Comparison of ENCODE assay signal across 8 cellular contexts in genomic region chr11:65651589-65652510, GRCh38. TPM values are rescaled to one million over a fixed set of nuclear protein-coding genes. Genes with fewer than 3 reads are reported as not detected.
A peak's percentile ranks its signal among the peaks of the same experiment; 100 is the strongest.
DNase-seq lines count a peak whose midpoint lies in the region; ATAC-seq, FAIRE-seq and TF ChIP-seq lines count a peak whose summit lies in the region.

No MANE protein-coding gene starts in this region.

- H3K36me3 ChIP-seq in H1 (ENCODE audit: control insufficient read depth in 2 of 4, insufficient read depth in 4 of 4, low read length in 3 of 4) (peaks cover 7 to 23% (median 11%) of the 10 kb centered on the region in 4 experiments; a peak in 7 of 8 replicates), muscle layer of duodenum (ENCODE audit: control insufficient read depth in 1 of 2, insufficient read depth in 2 of 2, low read length in 2 of 2) (peaks cover 25 to 52% of the 10 kb centered on the region in 2 donors)

- H4K20me1 ChIP-seq in H1 (replicated peaks in 1 of 2; ENCODE audit: control insufficient read depth in 1 of 2, insufficient read depth in 2 of 2, low read length in 2 of 2) = peaks cover 2 to 9% of the 10 kb centered on the region in 2 experiments

- no peak for TF ChIP-seq CTCF in H1 (IDR thresholded peaks at IDR 0.05; ENCODE audit: control extremely low read depth in 1 of 3, insufficient read depth in 1 of 3, low read depth in 1 of 3, low read length in 3 of 3)

- H2AFZ ChIP-seq in H1 (ENCODE audit: low read length) = no peak overlapping the region

- peaks cover 0 to 12% (median 8%) of the 10 kb centered on the region in 4 experiments; a peak in 5 of 7 replicates for H3K4me1 ChIP-seq in H1 (replicated peaks in 1 of 4; ENCODE audit: control insufficient read depth in 3 of 4, insufficient read depth in 4 of 4, low read length in 3 of 4)
- peaks cover 24 to 49% of the 10 kb centered on the region in 2 donors for H3K4me1 ChIP-seq in muscle layer of duodenum (ENCODE audit: control insufficient read depth in 1 of 2, insufficient read depth in 2 of 2, low read length in 2 of 2)

- H2AK5ac ChIP-seq in H1 (ENCODE audit: low read depth, low read length) = no peak overlapping the region; the same call in 1 of the 2 replicates

- TF ChIP-seq EP300 in H1 (IDR thresholded peaks at IDR 0.05; ENCODE audit: borderline replicate concordance in 1 of 2, low read depth in 2 of 2, low read length in 2 of 2) = no peak

- no peak overlapping the region for H4K91ac ChIP-seq in H1 (replicated peaks; ENCODE audit: insufficient read length, low read length)

- H3K9ac ChIP-seq in H1 (replicated peaks in 1 of 4; ENCODE audit: extremely low read depth in 1 of 4, low read depth in 3 of 4, low read length in 3 of 4) = peak overlapping the region in 2 of 4 experiments; percentile 46 to 58; a peak in 3 of 7 replicates

- H3K36me3 Mint-ChIP-seq in activated T-cell treated with anti-CD3 and anti-CD28 coated beads, Interleukin-2, amount 50 U/mL, for 24 hours (ENCODE audit: low read depth) = peaks cover 83% of the 10 kb centered on the region

- H3K23me2 ChIP-seq in H1 (ENCODE audit: low read depth, low read length) = peaks cover 6% of the 10 kb centered on the region; the same call in 1 of the 2 replicates

- DNase-seq in activated T-cell treated with anti-CD3 and anti-CD28 coated beads, Interleukin-2, amount 50 U/mL, for 24 hours = no peak
- DNase-seq in activated T-cell treated with anti-CD3 and anti-CD28 coated beads for 4 hours (no peak), RPMI7951 (ENCODE audit: low read depth) (peak; percentile 16), H1 (ENCODE audit: low read depth in 1 of 2, low spot score in 2 of 2) (no peak), dedifferentiated amniotic fluid mesenchymal stem cell (ENCODE audit: extremely low spot score) (no peak), COR-L47 (lab: John Stamatoyannopoulos, UW) (no peak)

- TF ChIP-seq RAD21 in H1 (IDR thresholded peaks at IDR 0.05 in 1 of 2, conservative IDR thresholded peaks at IDR 0.05 in 1 of 2; ENCODE audit: low read depth in 2 of 2, low read length in 2 of 2) = no peak

- H3K14ac ChIP-seq in H1 (ENCODE audit: insufficient read length) = no peak overlapping the region

- WGBS in H1 (ENCODE audit: extremely low coverage in 1 of 2, insufficient coverage in 1 of 2, insufficient read length in 1 of 2, insufficient replicate concordance in 2 of 2, low coverage in 1 of 2, low lambda C conversion rate in 2 of 2, missing lambda C conversion rate in 1 of 2), 2 experiments = 42% methylated on average over 27 of the region's 28 CpGs; no CpG with 5 or more reads in 1 of the 2 experiments

- TF ChIP-seq POLR2A in H1 (IDR thresholded peaks at IDR 0.05; ENCODE audit: control extremely low read depth in 1 of 2, low read depth in 2 of 2, low read length in 2 of 2) = 0 out of 3 replicates have a peak, but pooled peaks of 1 of the 2 experiments have one; percentile 63

- no peak overlapping the region; the same call in 1 of the 2 replicates for H2BK12ac ChIP-seq in H1 (ENCODE audit: low read depth, low read length)

- H3K56ac ChIP-seq in H1 (replicated peaks; ENCODE audit: insufficient read length, low read depth, low read length) = no peak overlapping the region

- peak overlapping the region; percentile 83 for H3K4me3 Mint-ChIP-seq in activated T-cell treated with anti-CD3 and anti-CD28 coated beads, Interleukin-2, amount 50 U/mL, for 24 hours

- no peak for FAIRE-seq in H1 (lab: Jason Lieb, UNC)

- peak overlapping the region; percentile 35; the same call in 1 of the 2 replicates for H2BK5ac ChIP-seq in H1 (ENCODE audit: low read depth, low read length)

- POLR2A ChIA-PET in H1 (lab: Charles Lee; ENCODE audit: partially characterized antibody) = interaction anchor here (0.7 to 5.3 kb wide), 15 partner anchors 9 to 208 kb away, joined by 3 to 56 read pairs (median 7); partner anchors contain the start of genes KAT5, MUS81, PCNX3 and RELA

- H4K8ac ChIP-seq in H1 (ENCODE audit: extremely low read depth, insufficient read depth, low read length) = no peak overlapping the region

- peak overlapping the region; percentile 88 to 91 for H3K4me2 ChIP-seq in H1 (ENCODE audit: insufficient read depth in 1 of 2, low read depth in 2 of 2, low read length in 2 of 2)

- no peak overlapping the region for H3K27ac ChIP-seq in H1 (ENCODE audit: low read depth, low read length)
- H3K27ac ChIP-seq in muscle layer of duodenum (ENCODE audit: low read length) = peak overlapping the region; percentile 85

- peak overlapping the region; percentile 88 for H3K27ac Mint-ChIP-seq in activated T-cell treated with anti-CD3 and anti-CD28 coated beads, Interleukin-2, amount 50 U/mL, for 24 hours

- no peak overlapping the region for H2BK120ac ChIP-seq in H1 (replicated peaks; ENCODE audit: low read depth, low read length)

- H3K79me2 ChIP-seq in H1 (ENCODE audit: control insufficient read depth in 1 of 2, insufficient read depth in 2 of 2, low read length in 2 of 2) = no peaks in the 10 kb centered on the region

- peak overlapping the region; percentile 45 to 72 (median 58) for H3K4me3 ChIP-seq in H1 (ENCODE audit: extremely low read depth in 1 of 4, insufficient read depth in 2 of 4, low read depth in 3 of 4, low read length in 4 of 4)
- H3K4me3 ChIP-seq in muscle layer of duodenum (ENCODE audit: low read depth in 1 of 2, low read length in 2 of 2) = peak overlapping the region; percentile 50 to 64

- H2BK15ac ChIP-seq in H1 (ENCODE audit: low read length) = 0 out of 2 replicates have a peak overlapping the region, but pooled peaks have one; percentile 81

- H4K5ac ChIP-seq in H1 (ENCODE audit: insufficient read length, low read depth, low read length) = no peak overlapping the region

- peak overlapping the region; percentile 90 for H3K18ac ChIP-seq in H1 (ENCODE audit: extremely low read depth, low read length)

- H3K4me1 Mint-ChIP-seq in activated T-cell treated with anti-CD3 and anti-CD28 coated beads, Interleukin-2, amount 50 U/mL, for 24 hours (ENCODE audit: low read depth) = peaks cover 51% of the 10 kb centered on the region

- no peaks in the 10 kb centered on the region for H3K9me3 Mint-ChIP-seq in activated T-cell treated with anti-CD3 and anti-CD28 coated beads, Interleukin-2, amount 50 U/mL, for 24 hours

- ATAC-seq in GM19452 (IDR thresholded peaks at IDR 0.05; ENCODE audit: unreplicated experiment) = no peak

- H3K23ac ChIP-seq in H1 (ENCODE audit: insufficient read length) = no peak overlapping the region

- H3K9me3 ChIP-seq in H1 (ENCODE audit: insufficient read depth in 2 of 2, low read depth in 1 of 2, low read length in 1 of 2) (no peaks in the 10 kb centered on the region), muscle layer of duodenum (ENCODE audit: control insufficient read depth in 1 of 2, low read length in 2 of 2) (no peaks in the 10 kb centered on the region)

- CTCF ChIA-PET in H1 (lab: Charles Lee; ENCODE audit: partially characterized antibody) = interaction anchor here (0.6 to 3.7 kb wide), 7 partner anchors 10 to 978 kb away, joined by 3 to 16 read pairs (median 7); partner anchors contain the start of genes RELA and SIPA1

- H3K79me1 ChIP-seq in H1 (ENCODE audit: low read depth, low read length) = peaks cover 2% of the 10 kb centered on the region; the same call in 1 of the 2 replicates

- H2BK20ac ChIP-seq in H1 (ENCODE audit: low read length) = no peak overlapping the region; the same call in 1 of the 2 replicates

- H3K27me3 ChIP-seq in H1 (replicated peaks in 1 of 4; ENCODE audit: control insufficient read depth in 3 of 4, extremely low read depth in 1 of 4, insufficient read depth in 3 of 4, low read length in 3 of 4) = peaks cover 0 to 5% (median 2%) of the 10 kb centered on the region in 4 experiments; a peak in 1 of 7 replicates
- H3K27me3 ChIP-seq in muscle layer of duodenum (ENCODE audit: low read depth, low read length) = no peaks in the 10 kb centered on the region

- no peaks in the 10 kb centered on the region for H3K27me3 Mint-ChIP-seq in activated T-cell treated with anti-CD3 and anti-CD28 coated beads, Interleukin-2, amount 50 U/mL, for 24 hours

- no peak overlapping the region for H3K4ac ChIP-seq in H1 (replicated peaks; ENCODE audit: insufficient read length, low read depth, low read length)

RNA-seq across cellular contexts. Expression of gene RELA, which starts 10.9 kb away (rescaled TPM):
- total RNA-seq in RPMI7951 (2014; rRNA removed; shearing (Covaris generic)) = 33.3 and 34.2 TPM in 2 replicates
- 25.5 and 27.5 TPM in 2 replicates for total RNA-seq in H1 (2021; fragmentation: NEBNext Ultra II Directional; extraction: Animal tissue kit (Norgen Biotek cat#: 25700))
- 21.9 and 28.8 TPM in 2 replicates for polyA plus RNA-seq in H1 (2011; rRNA removed)
- 13.3 TPM for polyA plus RNA-seq in H1 (2011; cell fraction: cytosol; rRNA removed)
- polyA plus RNA-seq in H1 (2011; cell fraction: nucleus; rRNA removed) = 67.2 TPM
- 22.2 to 30.9 TPM (median 25.1 TPM) in 4 replicates for polyA plus RNA-seq in H1 (2012, experiment 1 of 2)
- polyA plus RNA-seq in H1 (2012, experiment 2 of 2) = 24.7 TPM
- 23.9 TPM for polyA plus RNA-seq in H1 (2013, experiment 1 of 2)
- polyA plus RNA-seq in H1 (2013, experiment 2 of 2) = 22.6 TPM
- polyA minus RNA-seq in H1 (2011; rRNA and poly(A)+ RNA removed) = 20.0 and 30.6 TPM in 2 replicates
- polyA minus RNA-seq in H1 (2011; cell fraction: cytosol; rRNA and poly(A)+ RNA removed) = 13.8 TPM
- polyA minus RNA-seq in H1 (2011; cell fraction: nucleus; rRNA and poly(A)+ RNA removed) = 29.0 TPM

RNA-seq across cellular contexts. Expression of gene SIPA1, which starts 13.9 kb away (rescaled TPM):
- total RNA-seq in RPMI7951 (2014; rRNA removed; shearing (Covaris generic)) = 16.7 and 21.2 TPM in 2 replicates
- total RNA-seq in H1 (2021; fragmentation: NEBNext Ultra II Directional; extraction: Animal tissue kit (Norgen Biotek cat#: 25700)) = 67.5 and 72.2 TPM in 2 replicates
- 35.3 and 59.2 TPM in 2 replicates for polyA plus RNA-seq in H1 (2011; rRNA removed)
- 35.5 TPM for polyA plus RNA-seq in H1 (2011; cell fraction: cytosol; rRNA removed)
- 111 TPM for polyA plus RNA-seq in H1 (2011; cell fraction: nucleus; rRNA removed)
- 26.3 to 53.9 TPM (median 48.6 TPM) in 4 replicates for polyA plus RNA-seq in H1 (2012, experiment 1 of 2)
- polyA plus RNA-seq in H1 (2012, experiment 2 of 2) = 37.6 TPM
- polyA plus RNA-seq in H1 (2013, experiment 1 of 2) = 74.5 TPM
- 69.1 TPM for polyA plus RNA-seq in H1 (2013, experiment 2 of 2)
- 17.6 and 30.3 TPM in 2 replicates for polyA minus RNA-seq in H1 (2011; rRNA and poly(A)+ RNA removed)
- polyA minus RNA-seq in H1 (2011; cell fraction: cytosol; rRNA and poly(A)+ RNA removed) = 39.3 TPM
- 48.9 TPM for polyA minus RNA-seq in H1 (2011; cell fraction: nucleus; rRNA and poly(A)+ RNA removed)

RNA-seq across cellular contexts. Expression of gene PCNX3, which starts 36.3 kb away (rescaled TPM):
- 9.1 and 11.9 TPM in 2 replicates for total RNA-seq in RPMI7951 (2014; rRNA removed; shearing (Covaris generic))
- total RNA-seq in H1 (2021; fragmentation: NEBNext Ultra II Directional; extraction: Animal tissue kit (Norgen Biotek cat#: 25700)) = 38.8 and 39.4 TPM in 2 replicates
- 27.2 and 45.1 TPM in 2 replicates for polyA plus RNA-seq in H1 (2011; rRNA removed)
- 17.7 TPM for polyA plus RNA-seq in H1 (2011; cell fraction: cytosol; rRNA removed)
- polyA plus RNA-seq in H1 (2011; cell fraction: nucleus; rRNA removed) = 108 TPM
- polyA plus RNA-seq in H1 (2012, experiment 1 of 2) = 19.0 to 39.6 TPM (median 33.1 TPM) in 4 replicates
- 28.8 TPM for polyA plus RNA-seq in H1 (2012, experiment 2 of 2)
- 26.5 TPM for polyA plus RNA-seq in H1 (2013, experiment 1 of 2)
- 26.0 TPM for polyA plus RNA-seq in H1 (2013, experiment 2 of 2)
- polyA minus RNA-seq in H1 (2011; rRNA and poly(A)+ RNA removed) = 26.2 and 30.5 TPM in 2 replicates
- 34.0 TPM for polyA minus RNA-seq in H1 (2011; cell fraction: cytosol; rRNA and poly(A)+ RNA removed)
- polyA minus RNA-seq in H1 (2011; cell fraction: nucleus; rRNA and poly(A)+ RNA removed) = 46.0 TPM

RNA-seq across cellular contexts. Expression of gene MAP3K11, which starts 37.8 kb away (rescaled TPM):
- total RNA-seq in RPMI7951 (2014; rRNA removed; shearing (Covaris generic)) = 11.8 and 24.2 TPM in 2 replicates
- total RNA-seq in H1 (2021; fragmentation: NEBNext Ultra II Directional; extraction: Animal tissue kit (Norgen Biotek cat#: 25700)) = 44.6 and 48.4 TPM in 2 replicates
- 30.3 and 45.8 TPM in 2 replicates for polyA plus RNA-seq in H1 (2011; rRNA removed)
- polyA plus RNA-seq in H1 (2011; cell fraction: cytosol; rRNA removed) = 27.4 TPM
- 44.3 TPM for polyA plus RNA-seq in H1 (2011; cell fraction: nucleus; rRNA removed)
- 33.6 to 39.5 TPM (median 37.5 TPM) in 4 replicates for polyA plus RNA-seq in H1 (2012, experiment 1 of 2)
- 31.2 TPM for polyA plus RNA-seq in H1 (2012, experiment 2 of 2)
- 28.0 TPM for polyA plus RNA-seq in H1 (2013, experiment 1 of 2)
- polyA plus RNA-seq in H1 (2013, experiment 2 of 2) = 25.0 TPM
- 17.7 and 26.1 TPM in 2 replicates for polyA minus RNA-seq in H1 (2011; rRNA and poly(A)+ RNA removed)
- 28.2 TPM for polyA minus RNA-seq in H1 (2011; cell fraction: cytosol; rRNA and poly(A)+ RNA removed)
- 39.8 TPM for polyA minus RNA-seq in H1 (2011; cell fraction: nucleus; rRNA and poly(A)+ RNA removed)

RNA-seq across cellular contexts. Expression of gene KCNK7, which starts 56.2 kb away (rescaled TPM):
- total RNA-seq in RPMI7951 (2014; rRNA removed; shearing (Covaris generic)) = not detected in 2 replicates
- total RNA-seq in H1 (2021; fragmentation: NEBNext Ultra II Directional; extraction: Animal tissue kit (Norgen Biotek cat#: 25700)) = 0.42 and 1.0 TPM in 2 replicates
- polyA plus RNA-seq in H1 (2011; rRNA removed) = 0.74 and 1.4 TPM in 2 replicates
- polyA plus RNA-seq in H1 (2011; cell fraction: cytosol; rRNA removed) = 0.71 TPM
- 1.4 TPM for polyA plus RNA-seq in H1 (2011; cell fraction: nucleus; rRNA removed)
- 0.32 to 1.1 TPM (median 0.65 TPM) in 3 of 4 replicates, not detected in the other for polyA plus RNA-seq in H1 (2012, experiment 1 of 2)
- polyA plus RNA-seq in H1 (2012, experiment 2 of 2) = not detected
- polyA plus RNA-seq in H1 (2013, experiment 1 of 2) = 0.18 TPM
- polyA plus RNA-seq in H1 (2013, experiment 2 of 2) = 0.24 TPM
- 0.19 and 0.71 TPM in 2 replicates for polyA minus RNA-seq in H1 (2011; rRNA and poly(A)+ RNA removed)
- not detected for polyA minus RNA-seq in H1 (2011; cell fraction: cytosol; rRNA and poly(A)+ RNA removed)
- polyA minus RNA-seq in H1 (2011; cell fraction: nucleus; rRNA and poly(A)+ RNA removed) = 1.1 TPM
